Comparison of ENCODE assay signal across 9 cellular contexts in genomic region chr19:49150106-49150943, GRCh38. TPM values are rescaled to one million over a fixed set of nuclear protein-coding genes. Genes with fewer than 3 reads are reported as not detected.
A peak's percentile ranks its signal among the peaks of the same experiment; 100 is the strongest.
DNase-seq lines count a peak whose midpoint lies in the region; ATAC-seq and TF ChIP-seq lines count a peak whose summit lies in the region.
"Had no signal": no experiment of that assay in that cellular context is flagged by ENCODE, and none has a peak within 500 bp of the region (broad histone marks: within the 10 kb centered on the region; RNA-seq: fewer than 3 reads in every experiment).

No MANE protein-coding gene starts in this region.

- no peaks in the 10 kb centered on the region for H3K36me3 ChIP-seq in NT2/D1 (ENCODE audit: insufficient read depth, insufficient read length, low read length)
- H3K36me3 ChIP-seq in mucosa of stomach (ENCODE audit: control insufficient read depth, insufficient read depth, low read length), result no peaks in the 10 kb centered on the region
- H3K36me3 ChIP-seq in tibial nerve, result no peaks in the 10 kb centered on the region

- ATAC-seq in activated T-cell treated with anti-CD3 and anti-CD28 coated beads, Interleukin-2, amount 50 U/mL, for 72 hours (replicated peaks in 1 of 2), result peak; percentile 28 to 50
- no peak for ATAC-seq in GM21360 (IDR thresholded peaks at IDR 0.05; ENCODE audit: unreplicated experiment)

- H3K27me3 ChIP-seq in NT2/D1 (ENCODE audit: insufficient read depth, insufficient read length) (peaks cover 20% of the 10 kb centered on the region), mucosa of stomach (ENCODE audit: control insufficient read depth, insufficient read depth, low read length) (no peaks in the 10 kb centered on the region), tibial nerve (peaks cover 0 to 33% of the 10 kb centered on the region in 2 donors)

- H3K27ac ChIP-seq in tibial nerve, result peak overlapping the region in 3 of 4 donors; percentile 62 to 77 (median 73)

- peak in 1 of 2 donors; percentile 28 for TF ChIP-seq EP300 in tibial nerve (IDR thresholded peaks at IDR 0.05)

- peak overlapping the region; percentile 90 for H3K9ac ChIP-seq in NT2/D1 (ENCODE audit: insufficient read length, low read depth)
- peak overlapping the region; percentile 19 for H3K9ac ChIP-seq in mucosa of stomach (ENCODE audit: low read length)

- H3K27ac Mint-ChIP-seq in Calu3 (ENCODE audit: unreplicated experiment), result peak overlapping the region; percentile 11
- H3K27ac Mint-ChIP-seq in activated T-cell treated with anti-CD3 and anti-CD28 coated beads, Interleukin-2, amount 50 U/mL, for 72 hours, result no peak overlapping the region

- H3K27me3 Mint-ChIP-seq in Calu3 (ENCODE audit: unreplicated experiment), result peaks cover 75% of the 10 kb centered on the region
- peaks cover 83% of the 10 kb centered on the region for H3K27me3 Mint-ChIP-seq in activated T-cell treated with anti-CD3 and anti-CD28 coated beads, Interleukin-2, amount 50 U/mL, for 72 hours (ENCODE audit: low read depth)

- peaks cover 52% of the 10 kb centered on the region for H3K36me3 Mint-ChIP-seq in Calu3 (ENCODE audit: insufficient read depth, unreplicated experiment)
- H3K36me3 Mint-ChIP-seq in activated T-cell treated with anti-CD3 and anti-CD28 coated beads, Interleukin-2, amount 50 U/mL, for 72 hours (ENCODE audit: insufficient read depth in 2 of 2), result peaks cover 2% of the 10 kb centered on the region in 2 donors

- H3K4me1 Mint-ChIP-seq in Calu3 (ENCODE audit: low read depth, unreplicated experiment), result peaks cover 16% of the 10 kb centered on the region
- peaks cover 43% of the 10 kb centered on the region for H3K4me1 Mint-ChIP-seq in activated T-cell treated with anti-CD3 and anti-CD28 coated beads, Interleukin-2, amount 50 U/mL, for 72 hours (ENCODE audit: low read depth)

- peak overlapping the region; percentile 78 for H3K4me3 ChIP-seq in NT2/D1 (ENCODE audit: insufficient read length, low read depth)
- H3K4me3 ChIP-seq in fibroblast of mammary gland (ENCODE audit: control insufficient read depth, low read depth, low read length), result peak overlapping the region; percentile 72
- peak overlapping the region; percentile 20 for H3K4me3 ChIP-seq in mucosa of stomach (ENCODE audit: low read length)
- peak overlapping the region; percentile 46 to 71 (median 53) for H3K4me3 ChIP-seq in tibial nerve

- TF ChIP-seq CTCF in Calu3 (IDR thresholded peaks at IDR 0.05; ENCODE audit: unreplicated experiment) (no peak), fibroblast of mammary gland (conservative IDR thresholded peaks at IDR 0.05; ENCODE audit: control insufficient read depth, insufficient read depth, low read depth, low read length) (no peak), tibial nerve (IDR thresholded peaks at IDR 0.05) (peak in 1 of 5 experiments; percentile 14)

- peak in 1 of 2 donors; percentile 10 for TF ChIP-seq POLR2A in tibial nerve (IDR thresholded peaks at IDR 0.05)

- WGBS in tibial nerve, 2 donors, result 1% methylated on average over 52 to 60 of the region's 75 CpGs

- intact Hi-C loops in Calu3 (cut with micrococcal nuclease; ENCODE audit: unreplicated experiment), result no loop called here

- peak; percentile 88 for DNase-seq in Calu3
- peak; percentile 92 for DNase-seq in HuH-7 (ENCODE audit: low spot score)
- DNase-seq in NT2/D1 (ENCODE audit: low read depth, low spot score), result no peak
- DNase-seq in activated T-cell treated with anti-CD3 and anti-CD28 coated beads, Interleukin-2, amount 50 U/mL, for 72 hours, result peak; percentile 52 to 59
- DNase-seq in fibroblast of mammary gland (ENCODE audit: low read depth), result peak; percentile 67
- DNase-seq in tibial nerve (ENCODE audit: low spot score in 2 of 2), result peak; percentile 58 to 66

- H3K9me3 Mint-ChIP-seq in Calu3 (ENCODE audit: low read depth, unreplicated experiment), result peaks cover 16% of the 10 kb centered on the region
- H3K9me3 Mint-ChIP-seq in activated T-cell treated with anti-CD3 and anti-CD28 coated beads, Interleukin-2, amount 50 U/mL, for 72 hours, result peaks cover 0 to 5% of the 10 kb centered on the region in 2 donors

- H3K9me3 ChIP-seq in NT2/D1 (ENCODE audit: insufficient read depth, low read length) (no peaks in the 10 kb centered on the region), mucosa of stomach (ENCODE audit: control insufficient read depth, low read length) (no peaks in the 10 kb centered on the region), tibial nerve (no peaks in the 10 kb centered on the region)

- H3K4me1 ChIP-seq in NT2/D1 (ENCODE audit: insufficient read depth, insufficient read length) (peaks cover 15% of the 10 kb centered on the region), mucosa of stomach (ENCODE audit: control insufficient read depth, insufficient read depth, low read length) (peaks cover 24% of the 10 kb centered on the region), tibial nerve (peaks cover 0 to 54% (median 24%) of the 10 kb centered on the region in 4 donors)

- TSS peak; percentile 84 for BruUV-seq in Calu3 (replicated peaks; lab: Mats Ljungman, UMichigan)

- CTCF ChIA-PET in Calu3 (lab: Charles Lee), result interaction anchor here (0.6 to 3.0 kb wide), 4 partner anchors 9 to 48 kb away, joined by 3 to 22 read pairs (median 4); no protein-coding TSS in a partner anchor

- peak overlapping the region; percentile 71 for H3K4me3 Mint-ChIP-seq in Calu3 (ENCODE audit: low read depth, unreplicated experiment)
- H3K4me3 Mint-ChIP-seq in activated T-cell treated with anti-CD3 and anti-CD28 coated beads, Interleukin-2, amount 50 U/mL, for 72 hours, result peak overlapping the region; percentile 90 to 93

RNA-seq across cellular contexts. Expression of gene HRC, which starts 4.9 kb away (rescaled TPM):
- not detected in 2 replicates for total RNA-seq in Calu3 (2022)
- total RNA-seq in activated T-cell treated with anti-CD3 and anti-CD28 coated beads, Interleukin-2, amount 50 U/mL, for 72 hours, result not detected
- total RNA-seq in tibial nerve, result 1 to 10 TPM in 3 of 4 donors, under 1 TPM in 1; 0.60 to 4.3 (median 2.6) TPM
- total RNA-seq: activated CD8-positive, alpha-beta memory T cell treated with anti-CD3 and anti-CD28 coated beads for 36 hours had no signal

RNA-seq across cellular contexts. Expression of gene TRPM4, which starts 7.3 kb away (rescaled TPM):
- 70.0 and 79.9 TPM in 2 replicates for total RNA-seq in Calu3 (2022)
- 1 to 10 TPM in 1 of 2 donors, under 1 TPM in 1; 0.96 to 1.5 TPM for total RNA-seq in activated T-cell treated with anti-CD3 and anti-CD28 coated beads, Interleukin-2, amount 50 U/mL, for 72 hours
- total RNA-seq in tibial nerve, result 10 to 100 TPM; 12.6 to 22.4 (median 16.7) TPM

RNA-seq across cellular contexts. Expression of gene PPFIA3, which starts 31.0 kb away (rescaled TPM):
- total RNA-seq in Calu3 (2022) (4.9 and 6.0 TPM in 2 replicates), tibial nerve (1 to 10 TPM; 1.8 to 6.7 (median 3.5) TPM)
- 1 to 10 TPM; 6.2 to 9.0 TPM for total RNA-seq in activated T-cell treated with anti-CD3 and anti-CD28 coated beads, Interleukin-2, amount 50 U/mL, for 72 hours

RNA-seq across cellular contexts. Expression of gene C19orf73, which starts 31.4 kb away (rescaled TPM):
- total RNA-seq in Calu3 (2022) (1.9 and 2.0 TPM in 2 replicates), tibial nerve (1 to 10 TPM in 3 of 4 donors, not detected in 1; 1.0 to 7.8 (median 5.0) TPM)
- total RNA-seq in activated T-cell treated with anti-CD3 and anti-CD28 coated beads, Interleukin-2, amount 50 U/mL, for 72 hours, result 1 to 10 TPM; 2.2 to 2.9 TPM

RNA-seq across cellular contexts. Expression of gene LIN7B, which starts 36.2 kb away (rescaled TPM):
- 7.0 and 7.5 TPM in 2 replicates for total RNA-seq in Calu3 (2022)
- 1 to 10 TPM; 5.1 to 7.7 TPM for total RNA-seq in activated T-cell treated with anti-CD3 and anti-CD28 coated beads, Interleukin-2, amount 50 U/mL, for 72 hours
- total RNA-seq in tibial nerve, result 10 to 100 TPM; 15.7 to 24.9 (median 19.6) TPM

Comparison
In these comparisons a context has a peak if more than half of its experiments do, and no peak if none do; other contexts are left out.
1. H3K4me3 ChIP-seq: peak in every context shown above with its lines; median percentile 78 in NT2/D1; 72 in fibroblast of mammary gland; 53 in tibial nerve; 20 in mucosa of stomach.
2. RNA of gene TRPM4, which starts 7.3 kb away (total RNA-seq): 70.0 to 79.9 TPM in Calu3 and 12.6 to 22.4 TPM in tibial nerve; 0.96 to 1.5 TPM in activated T-cell treated with anti-CD3 and anti-CD28 coated beads, Interleukin-2, amount 50 U/mL, for 72 hours; every median in the first group is over 4 times any median in the second.